In the genomic region with DNA sequence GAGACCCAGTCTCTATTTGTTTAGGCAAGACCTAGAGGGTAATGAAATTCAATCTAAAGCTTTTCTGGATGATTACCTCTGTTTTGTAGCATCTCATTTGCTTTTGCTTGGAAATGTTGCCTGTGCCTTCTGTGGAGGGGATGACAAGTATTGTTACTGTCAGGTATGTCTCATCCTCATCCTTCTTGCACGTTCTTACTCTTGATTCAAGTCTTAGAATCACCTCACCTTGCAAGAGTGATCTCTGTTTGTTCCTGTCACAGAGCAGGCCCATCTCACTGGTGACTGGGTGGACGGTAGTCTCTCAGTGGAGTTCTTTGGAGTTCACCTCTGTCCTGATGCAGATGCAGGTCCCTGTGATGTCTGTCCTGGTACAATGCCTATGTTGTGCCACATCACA, we compare ENCODE assay signal across 20 cellular contexts. TPM values are rescaled to one million over a fixed set of nuclear protein-coding genes. Genes with fewer than 3 reads are reported as not detected.
DNase-seq lines count a peak whose midpoint lies in the region; ATAC-seq, FAIRE-seq and TF ChIP-seq lines count a peak whose summit lies in the region.
"Had no signal": no experiment of that assay in that cellular context is flagged by ENCODE, and none has a peak within 500 bp of the region (broad histone marks: within the 10 kb centered on the region; RNA-seq: fewer than 3 reads in every experiment).

No MANE protein-coding gene starts in this region.

- no peaks in the 10 kb centered on the region for H3K9me3 ChIP-seq in tibial nerve
- H3K9me3 ChIP-seq: BLaER1, Caco-2 had no signal

- ATAC-seq in activated T-helper 17 cell treated with anti-CD3 and anti-CD28 coated beads, Interleukin-2, amount 50 U/mL, for 72 hours (replicated peaks), result peak; percentile 23
- no peak for ATAC-seq in HG03342 (IDR thresholded peaks at IDR 0.05; ENCODE audit: unreplicated experiment)
- ATAC-seq: CD8-positive, alpha-beta T cell; GM12878; GM23338; HCT116 had no signal

- H3K36me3 Mint-ChIP-seq in activated T-helper 17 cell treated with anti-CD3 and anti-CD28 coated beads, Interleukin-2, amount 50 U/mL, for 72 hours (ENCODE audit: low read depth), result peaks cover 91% of the 10 kb centered on the region

- H3K4me1 Mint-ChIP-seq in activated T-helper 17 cell treated with anti-CD3 and anti-CD28 coated beads, Interleukin-2, amount 50 U/mL, for 72 hours, result peaks cover 12% of the 10 kb centered on the region
- H3K4me1 Mint-ChIP-seq: B cell, GM23338, H9 had no signal

- TF ChIP-seq EP300 in tibial nerve (IDR thresholded peaks at IDR 0.05), result no peak

- H3K4me3 ChIP-seq in tibial nerve, result no peak overlapping the region
- H3K4me3 ChIP-seq: BLaER1, GM12878, GM23338 had no signal

- H3K9me3 Mint-ChIP-seq in activated T-helper 17 cell treated with anti-CD3 and anti-CD28 coated beads, Interleukin-2, amount 50 U/mL, for 72 hours, result no peaks in the 10 kb centered on the region
- H3K9me3 Mint-ChIP-seq: CD8-positive, alpha-beta T cell; GM23338; H9 had no signal

- DNase-seq in GM19239 (ENCODE audit: insufficient read length, low spot score), result no peak
- DNase-seq in left kidney (ENCODE audit: low read depth, low spot score), result peak; percentile 25
- no peak for DNase-seq in tibial nerve (ENCODE audit: low spot score in 2 of 2)
- no peak for DNase-seq in NCI-H510A (lab: John Stamatoyannopoulos, UW)
- DNase-seq: Caco-2; CD4-positive, CD25-positive, alpha-beta regulatory T cell; CD8-positive, alpha-beta T cell; DMS153; DND-41; H9 had no signal

- TF ChIP-seq POLR2A in tibial nerve (IDR thresholded peaks at IDR 0.05), result no peak

- H3K36me3 ChIP-seq in tibial nerve, result peaks cover 0 to 74% (median 0%) of the 10 kb centered on the region in 3 donors

- no peaks in the 10 kb centered on the region for H3K27me3 Mint-ChIP-seq in activated T-helper 17 cell treated with anti-CD3 and anti-CD28 coated beads, Interleukin-2, amount 50 U/mL, for 72 hours
- H3K27me3 Mint-ChIP-seq: B cell; CD4-positive, CD25-positive, alpha-beta regulatory T cell had no signal

- peak; percentile 56 for FAIRE-seq in GM19239 (lab: Jason Lieb, UNC)
- FAIRE-seq: A204.1, G401.6, GM12878 had no signal

- H3K4me3 Mint-ChIP-seq in activated T-helper 17 cell treated with anti-CD3 and anti-CD28 coated beads, Interleukin-2, amount 50 U/mL, for 72 hours, result no peak overlapping the region
- H3K4me3 Mint-ChIP-seq: B cell; CD4-positive, CD25-positive, alpha-beta regulatory T cell; CD8-positive, alpha-beta T cell; GM23338; H9 had no signal

- 94 to 98% methylated on average over 2 of the region's 2 CpGs for WGBS in tibial nerve, 2 donors

- H3K4me1 ChIP-seq in tibial nerve, result no peaks in the 10 kb centered on the region
- H3K4me1 ChIP-seq: BLaER1 had no signal

- no peaks in the 10 kb centered on the region for H3K27me3 ChIP-seq in tibial nerve
- H3K27me3 ChIP-seq: BLaER1 had no signal

- no peak for TF ChIP-seq CTCF in tibial nerve (IDR thresholded peaks at IDR 0.05)

- H3K27ac ChIP-seq in tibial nerve, result no peak overlapping the region
- H3K27ac ChIP-seq: BLaER1, C4-2B had no signal

- H3K27ac Mint-ChIP-seq in activated T-helper 17 cell treated with anti-CD3 and anti-CD28 coated beads, Interleukin-2, amount 50 U/mL, for 72 hours, result no peak overlapping the region
- H3K27ac Mint-ChIP-seq: B cell; CD8-positive, alpha-beta T cell; GM23338; H9 had no signal

RNA-seq across cellular contexts. Expression of gene MCCC2, which starts 33.5 kb away (rescaled TPM):
- total RNA-seq in activated T-helper 17 cell treated with anti-CD3 and anti-CD28 coated beads, Interleukin-2, amount 50 U/mL, for 72 hours, result 10 to 100 TPM; 41.0 to 72.5 TPM
- total RNA-seq in tibial nerve, result 10 to 100 TPM; 31.5 to 46.9 (median 37.6) TPM
